Comparison of ENCODE assay signal across 15 cellular contexts in genomic region chr2:109702250-109702985, GRCh38.
DNase-seq lines count a peak whose midpoint lies in the region; TF ChIP-seq lines count a peak whose summit lies in the region.
"Had no signal": no experiment of that assay in that cellular context is flagged by ENCODE, and none has a peak within 500 bp of the region (broad histone marks: within the 10 kb centered on the region; RNA-seq: fewer than 3 reads in every experiment).

No MANE protein-coding gene starts in this region.

- H3K36me3 ChIP-seq in hepatocyte (replicated peaks; ENCODE audit: insufficient read depth, low read depth) = no peaks in the 10 kb centered on the region
- no peaks in the 10 kb centered on the region for H3K36me3 ChIP-seq in suprapubic skin
- H3K36me3 ChIP-seq: left ventricle myocardium inferior had no signal

- H3K27ac ChIP-seq in hepatocyte = peak overlapping the region; percentile 77
- peak overlapping the region; percentile 84 for H3K27ac ChIP-seq in suprapubic skin
- H3K27ac ChIP-seq: left ventricle myocardium inferior, psoas muscle had no signal

- in situ Hi-C loops in astrocyte of the cerebellum (cut with HindIII; ENCODE audit: low sequenced_read_pairs) = no loop called here

- no peak overlapping the region for H2AFZ ChIP-seq in hepatocyte

- 82% methylated on average over 9 of the region's 9 CpGs for WGBS in hepatocyte (ENCODE audit: low lambda C conversion rate, missing lambda C conversion rate)
- WGBS in suprapubic skin = 39% methylated on average over 9 of the region's 9 CpGs

- no peak for TF ChIP-seq POLR2A in suprapubic skin (IDR thresholded peaks at IDR 0.05)

- no peaks in the 10 kb centered on the region for H4K20me1 ChIP-seq in hepatocyte (ENCODE audit: insufficient read depth, poor library complexity, severe bottlenecking)

- no peaks in the 10 kb centered on the region for H3K27me3 ChIP-seq in hepatocyte
- no peaks in the 10 kb centered on the region for H3K27me3 ChIP-seq in suprapubic skin

- TF ChIP-seq CTCF in astrocyte of the cerebellum (IDR thresholded peaks at IDR 0.05; ENCODE audit: low read depth, low read length, missing control alignments) (no peak), hepatocyte (IDR thresholded peaks at IDR 0.05; ENCODE audit: poor library complexity) (no peak), suprapubic skin (IDR thresholded peaks at IDR 0.05) (no peak)

- no peaks in the 10 kb centered on the region for H3K79me2 ChIP-seq in hepatocyte

- no peaks in the 10 kb centered on the region for H3K9me2 ChIP-seq in hepatocyte (replicated peaks; ENCODE audit: insufficient read depth)

- no peak for TF ChIP-seq EP300 in suprapubic skin (IDR thresholded peaks at IDR 0.05)

- no peak overlapping the region for H3K4me3 ChIP-seq in astrocyte of the cerebellum (ENCODE audit: low read depth, low read length)
- H3K4me3 ChIP-seq in hepatocyte = no peak overlapping the region
- H3K4me3 ChIP-seq in suprapubic skin = no peak overlapping the region
- H3K4me3 ChIP-seq: left ventricle myocardium inferior, psoas muscle had no signal

- peak overlapping the region; percentile 5 for H3K4me2 ChIP-seq in hepatocyte

- H3K9me3 ChIP-seq in hepatocyte (ENCODE audit: low read depth) (no peaks in the 10 kb centered on the region), suprapubic skin (no peaks in the 10 kb centered on the region)
- H3K9me3 ChIP-seq: left ventricle myocardium inferior, psoas muscle had no signal

- DNase-seq in activated CD4-positive, alpha-beta T cell treated with anti-CD3 and anti-CD28 coated beads for 48 hours = peak; percentile 8
- no peak for DNase-seq in activated CD4-positive, alpha-beta T cell treated with anti-CD3 and anti-CD28 coated beads, Interleukin-2, amount 50 U/mL, for 48 hours
- peak; percentile 28 for DNase-seq in astrocyte of the cerebellum (ENCODE audit: low read depth)
- DNase-seq in hepatocyte (ENCODE audit: low spot score) = no peak
- DNase-seq in suprapubic skin (ENCODE audit: low spot score in 2 of 2) = no peak
- no peak for DNase-seq in NCI-H2029 (lab: John Stamatoyannopoulos, UW)
- no peak for DNase-seq in HuH-7.5 (ENCODE audit: low spot score)
- DNase-seq in activated naive CD4-positive, alpha-beta T cell treated with anti-CD3 and anti-CD28 coated beads, Interleukin-2, amount 50 U/mL, for 16 hours = no peak
- DNase-seq: 8988T; DND-41; effector memory CD4-positive, alpha-beta T cell; H7; left ventricle myocardium inferior; NCI-H1105; psoas muscle had no signal

- H3K4me1 ChIP-seq in hepatocyte (ENCODE audit: insufficient read depth) (peaks cover 23% of the 10 kb centered on the region), suprapubic skin (peaks cover 52% of the 10 kb centered on the region)
- H3K4me1 ChIP-seq: psoas muscle had no signal

Comparison
In these comparisons a context has a peak if more than half of its experiments do, and no peak if none do; other contexts are left out.
1. DNase-seq: peak in activated CD4-positive, alpha-beta T cell treated with anti-CD3 and anti-CD28 coated beads for 48 hours (single experiment) and astrocyte of the cerebellum (single experiment); none in activated CD4-positive, alpha-beta T cell treated with anti-CD3 and anti-CD28 coated beads, Interleukin-2, amount 50 U/mL, for 48 hours (0 of 2), hepatocyte (single experiment), suprapubic skin (0 of 2), NCI-H2029 (single experiment), HuH-7.5 (single experiment) and activated naive CD4-positive, alpha-beta T cell treated with anti-CD3 and anti-CD28 coated beads, Interleukin-2, amount 50 U/mL, for 16 hours (single experiment).